1 cellular context compared by ENCODE assay signal in genomic region chr20:45964024-45964423, GRCh38.
TF ChIP-seq lines count a peak whose summit lies in the region.

No MANE protein-coding gene starts in this region.

TF ChIP-seq in GM12878, 131 proteins besides CTCF, POLR2A, EP300 and RAD21:
- TF ChIP-seq RBBP5 (conservative IDR thresholded peaks at IDR 0.05) = no peak
- no peak for TF ChIP-seq EGR1 (IDR thresholded peaks at IDR 0.05; ENCODE audit: borderline replicate concordance in 1 of 2, low read depth in 2 of 2, low read length in 2 of 2)
- no peak for TF ChIP-seq NFIC (IDR thresholded peaks at IDR 0.05; ENCODE audit: low read depth, low read length)
- TF ChIP-seq, protein P1, sequence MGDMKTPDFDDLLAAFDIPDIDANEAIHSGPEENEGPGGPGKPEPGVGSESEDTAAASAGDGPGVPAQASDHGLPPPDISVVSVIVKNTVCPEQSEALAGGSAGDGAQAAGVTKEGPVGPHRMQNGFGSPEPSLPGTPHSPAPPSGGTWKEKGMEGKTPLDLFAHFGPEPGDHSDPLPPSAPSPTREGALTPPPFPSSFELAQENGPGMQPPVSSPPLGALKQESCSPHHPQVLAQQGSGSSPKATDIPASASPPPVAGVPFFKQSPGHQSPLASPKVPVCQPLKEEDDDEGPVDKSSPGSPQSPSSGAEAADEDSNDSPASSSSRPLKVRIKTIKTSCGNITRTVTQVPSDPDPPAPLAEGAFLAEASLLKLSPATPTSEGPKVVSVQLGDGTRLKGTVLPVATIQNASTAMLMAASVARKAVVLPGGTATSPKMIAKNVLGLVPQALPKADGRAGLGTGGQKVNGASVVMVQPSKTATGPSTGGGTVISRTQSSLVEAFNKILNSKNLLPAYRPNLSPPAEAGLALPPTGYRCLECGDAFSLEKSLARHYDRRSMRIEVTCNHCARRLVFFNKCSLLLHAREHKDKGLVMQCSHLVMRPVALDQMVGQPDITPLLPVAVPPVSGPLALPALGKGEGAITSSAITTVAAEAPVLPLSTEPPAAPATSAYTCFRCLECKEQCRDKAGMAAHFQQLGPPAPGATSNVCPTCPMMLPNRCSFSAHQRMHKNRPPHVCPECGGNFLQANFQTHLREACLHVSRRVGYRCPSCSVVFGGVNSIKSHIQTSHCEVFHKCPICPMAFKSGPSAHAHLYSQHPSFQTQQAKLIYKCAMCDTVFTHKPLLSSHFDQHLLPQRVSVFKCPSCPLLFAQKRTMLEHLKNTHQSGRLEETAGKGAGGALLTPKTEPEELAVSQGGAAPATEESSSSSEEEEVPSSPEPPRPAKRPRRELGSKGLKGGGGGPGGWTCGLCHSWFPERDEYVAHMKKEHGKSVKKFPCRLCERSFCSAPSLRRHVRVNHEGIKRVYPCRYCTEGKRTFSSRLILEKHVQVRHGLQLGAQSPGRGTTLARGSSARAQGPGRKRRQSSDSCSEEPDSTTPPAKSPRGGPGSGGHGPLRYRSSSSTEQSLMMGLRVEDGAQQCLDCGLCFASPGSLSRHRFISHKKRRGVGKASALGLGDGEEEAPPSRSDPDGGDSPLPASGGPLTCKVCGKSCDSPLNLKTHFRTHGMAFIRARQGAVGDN (IDR thresholded peaks at IDR 0.05) = no peak
- TF ChIP-seq USF1 (IDR thresholded peaks at IDR 0.05; ENCODE audit: borderline replicate concordance, extremely low read length, insufficient read depth, low read depth, low read length) = no peak
- TF ChIP-seq CREM (IDR thresholded peaks at IDR 0.05; ENCODE audit: low read depth) = no peak
- TF ChIP-seq, protein P2, sequence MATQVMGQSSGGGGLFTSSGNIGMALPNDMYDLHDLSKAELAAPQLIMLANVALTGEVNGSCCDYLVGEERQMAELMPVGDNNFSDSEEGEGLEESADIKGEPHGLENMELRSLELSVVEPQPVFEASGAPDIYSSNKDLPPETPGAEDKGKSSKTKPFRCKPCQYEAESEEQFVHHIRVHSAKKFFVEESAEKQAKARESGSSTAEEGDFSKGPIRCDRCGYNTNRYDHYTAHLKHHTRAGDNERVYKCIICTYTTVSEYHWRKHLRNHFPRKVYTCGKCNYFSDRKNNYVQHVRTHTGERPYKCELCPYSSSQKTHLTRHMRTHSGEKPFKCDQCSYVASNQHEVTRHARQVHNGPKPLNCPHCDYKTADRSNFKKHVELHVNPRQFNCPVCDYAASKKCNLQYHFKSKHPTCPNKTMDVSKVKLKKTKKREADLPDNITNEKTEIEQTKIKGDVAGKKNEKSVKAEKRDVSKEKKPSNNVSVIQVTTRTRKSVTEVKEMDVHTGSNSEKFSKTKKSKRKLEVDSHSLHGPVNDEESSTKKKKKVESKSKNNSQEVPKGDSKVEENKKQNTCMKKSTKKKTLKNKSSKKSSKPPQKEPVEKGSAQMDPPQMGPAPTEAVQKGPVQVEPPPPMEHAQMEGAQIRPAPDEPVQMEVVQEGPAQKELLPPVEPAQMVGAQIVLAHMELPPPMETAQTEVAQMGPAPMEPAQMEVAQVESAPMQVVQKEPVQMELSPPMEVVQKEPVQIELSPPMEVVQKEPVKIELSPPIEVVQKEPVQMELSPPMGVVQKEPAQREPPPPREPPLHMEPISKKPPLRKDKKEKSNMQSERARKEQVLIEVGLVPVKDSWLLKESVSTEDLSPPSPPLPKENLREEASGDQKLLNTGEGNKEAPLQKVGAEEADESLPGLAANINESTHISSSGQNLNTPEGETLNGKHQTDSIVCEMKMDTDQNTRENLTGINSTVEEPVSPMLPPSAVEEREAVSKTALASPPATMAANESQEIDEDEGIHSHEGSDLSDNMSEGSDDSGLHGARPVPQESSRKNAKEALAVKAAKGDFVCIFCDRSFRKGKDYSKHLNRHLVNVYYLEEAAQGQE (IDR thresholded peaks at IDR 0.05; ENCODE audit: low read depth, low read length) = no peak
- TF ChIP-seq SREBF2 (IDR thresholded peaks at IDR 0.05; ENCODE audit: low read length) = no peak
- TF ChIP-seq CBFB (IDR thresholded peaks at IDR 0.05; ENCODE audit: low read depth) = no peak
- no peak for TF ChIP-seq PAX5 (IDR thresholded peaks at IDR 0.05; ENCODE audit: borderline replicate concordance, low read depth, low read length)
- TF ChIP-seq, protein P3, sequence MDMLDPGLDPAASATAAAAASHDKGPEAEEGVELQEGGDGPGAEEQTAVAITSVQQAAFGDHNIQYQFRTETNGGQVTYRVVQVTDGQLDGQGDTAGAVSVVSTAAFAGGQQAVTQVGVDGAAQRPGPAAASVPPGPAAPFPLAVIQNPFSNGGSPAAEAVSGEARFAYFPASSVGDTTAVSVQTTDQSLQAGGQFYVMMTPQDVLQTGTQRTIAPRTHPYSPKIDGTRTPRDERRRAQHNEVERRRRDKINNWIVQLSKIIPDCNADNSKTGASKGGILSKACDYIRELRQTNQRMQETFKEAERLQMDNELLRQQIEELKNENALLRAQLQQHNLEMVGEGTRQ (IDR thresholded peaks at IDR 0.05; ENCODE audit: borderline replicate concordance, low read depth, low read length) = no peak
- TF ChIP-seq, protein P4, sequence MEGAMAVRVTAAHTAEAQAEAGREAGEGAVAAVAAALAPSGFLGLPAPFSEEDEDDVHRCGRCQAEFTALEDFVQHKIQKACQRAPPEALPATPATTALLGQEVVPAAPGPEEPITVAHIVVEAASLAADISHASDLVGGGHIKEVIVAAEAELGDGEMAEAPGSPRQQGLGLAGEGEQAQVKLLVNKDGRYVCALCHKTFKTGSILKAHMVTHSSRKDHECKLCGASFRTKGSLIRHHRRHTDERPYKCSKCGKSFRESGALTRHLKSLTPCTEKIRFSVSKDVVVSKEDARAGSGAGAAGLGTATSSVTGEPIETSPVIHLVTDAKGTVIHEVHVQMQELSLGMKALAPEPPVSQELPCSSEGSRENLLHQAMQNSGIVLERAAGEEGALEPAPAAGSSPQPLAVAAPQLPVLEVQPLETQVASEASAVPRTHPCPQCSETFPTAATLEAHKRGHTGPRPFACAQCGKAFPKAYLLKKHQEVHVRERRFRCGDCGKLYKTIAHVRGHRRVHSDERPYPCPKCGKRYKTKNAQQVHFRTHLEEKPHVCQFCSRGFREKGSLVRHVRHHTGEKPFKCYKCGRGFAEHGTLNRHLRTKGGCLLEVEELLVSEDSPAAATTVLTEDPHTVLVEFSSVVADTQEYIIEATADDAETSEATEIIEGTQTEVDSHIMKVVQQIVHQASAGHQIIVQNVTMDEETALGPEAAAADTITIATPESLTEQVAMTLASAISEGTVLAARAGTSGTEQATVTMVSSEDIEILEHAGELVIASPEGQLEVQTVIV (IDR thresholded peaks at IDR 0.05; ENCODE audit: borderline replicate concordance, partially characterized antibody) = no peak
- no peak for TF ChIP-seq IRF4 (IDR thresholded peaks at IDR 0.05; ENCODE audit: low read depth, low read length)
- no peak for TF ChIP-seq E2F8 (IDR thresholded peaks at IDR 0.05; ENCODE audit: low read depth, partially characterized antibody)
- no peak for TF ChIP-seq SMC3 (IDR thresholded peaks at IDR 0.05; ENCODE audit: borderline replicate concordance, low read length)
- TF ChIP-seq BMI1 (IDR thresholded peaks at IDR 0.05; ENCODE audit: borderline replicate concordance) = no peak
- TF ChIP-seq POLR2AphosphoS2 (IDR thresholded peaks at IDR 0.05; ENCODE audit: low read depth, low read length) = no peak
- TF ChIP-seq NR2C1 (IDR thresholded peaks at IDR 0.05) = no peak
- no peak for TF ChIP-seq ESRRA (IDR thresholded peaks at IDR 0.05; ENCODE audit: low read length)
